29 cellular contexts compared by ENCODE assay signal in genomic region chr4:87333267-87333666, GRCh38. TPM values are rescaled to one million over a fixed set of nuclear protein-coding genes. Genes with fewer than 3 reads are reported as not detected.
DNase-seq lines count a peak whose midpoint lies in the region; ATAC-seq, FAIRE-seq and TF ChIP-seq lines count a peak whose summit lies in the region.
"Had no signal": no experiment of that assay in that cellular context is flagged by ENCODE, and none has a peak within 500 bp of the region (broad histone marks: within the 10 kb centered on the region; RNA-seq: fewer than 3 reads in every experiment).

No MANE protein-coding gene starts in this region.

- in situ Hi-C loops in HepG2 (cut with HindIII; ENCODE audit: extremely low pct_ligation_motif_present, low pct_unique_long_range_greater_than_20kb) (no loop called here), K562 (cut with MboI) (no loop called here)

- TF ChIP-seq RAD21 in HepG2 (CRISPR knock-in tag; IDR thresholded peaks at IDR 0.05) (no peak), K562 (CRISPR knock-in tag; conservative IDR thresholded peaks at IDR 0.05 in 1 of 2, IDR thresholded peaks at IDR 0.05 in 1 of 2) (no peak)

- H3K9me3 ChIP-seq in HepG2 (ENCODE audit: low read length): peaks cover 20% of the 10 kb centered on the region
- H3K9me3 ChIP-seq in right lobe of liver: no peaks in the 10 kb centered on the region
- H3K9me3 ChIP-seq in K562 (replicated peaks; ENCODE audit: control insufficient read depth, insufficient read depth, low read depth, low read length): no peaks in the 10 kb centered on the region; the same call in 1 of the 2 replicates

- no peaks in the 10 kb centered on the region for H3K27me3 Mint-ChIP-seq in T-cell
- H3K27me3 Mint-ChIP-seq: B cell; CD4-positive, alpha-beta T cell had no signal

- no peak overlapping the region for H3K9ac ChIP-seq in HepG2 (ENCODE audit: insufficient read depth, low read depth, low read length)
- H3K9ac ChIP-seq in K562 (ENCODE audit: insufficient read depth in 1 of 2, low read depth in 2 of 2, low read length in 2 of 2): no peak overlapping the region
- H3K9ac ChIP-seq: BLaER1 treated with 17β-estradiol and CSF1 and Interleukin-3, amounts not matched to agents 10 nM and 100 nM had no signal

- no peak overlapping the region for H3K4me2 ChIP-seq in HepG2 (ENCODE audit: low read depth, low read length)
- no peak overlapping the region for H3K4me2 ChIP-seq in K562 (ENCODE audit: insufficient read depth, low read length)
- H3K4me2 ChIP-seq: A549; BLaER1 treated with 17β-estradiol and CSF1 and Interleukin-3, amounts not matched to agents 10 nM and 100 nM had no signal

- H3K9me3 Mint-ChIP-seq in T-cell: peaks cover 39 to 66% (median 43%) of the 10 kb centered on the region in 3 donors

- BruUV-seq in HepG2 (replicated peaks; lab: Mats Ljungman, UMichigan): no TSS peak
- no TSS peak for BruUV-seq in K562 (replicated peaks; lab: Mats Ljungman, UMichigan)

- no peak overlapping the region for H3K27ac Mint-ChIP-seq in T-cell
- H3K27ac Mint-ChIP-seq: B cell; CD4-positive, alpha-beta T cell; CD8-positive, alpha-beta T cell had no signal

- TF ChIP-seq POLR2A in HepG2 (IDR thresholded peaks at IDR 0.05; ENCODE audit: insufficient read depth in 1 of 2, low read depth in 2 of 2, low read length in 2 of 2) (no peak), right lobe of liver (IDR thresholded peaks at IDR 0.05) (no peak), K562 (conservative IDR thresholded peaks at IDR 0.05) (no peak; the same call in 1 of the 2 replicates)

- FAIRE-seq in HepG2 (lab: Jason Lieb, UNC) (no peak), K562 (lab: Jason Lieb, UNC) (no peak)
- FAIRE-seq: A549, D721Med, GM12878, GM12892, GM18507 had no signal

- CTCF ChIA-PET in HepG2 (lab: Yijun Ruan, JAX; ENCODE audit: low intra/inter-chr PET ratio, low total read pairs): no interaction called here
- CTCF ChIA-PET in K562 (lab: Yijun Ruan, JAX; ENCODE audit: low intra/inter-chr PET ratio): no interaction called here
- CTCF ChIA-PET in T-cell (lab: Charles Lee): no interaction called here

- H3K36me3 ChIP-seq in HepG2 (replicated peaks in 1 of 2; ENCODE audit: control insufficient read depth in 1 of 2, insufficient read depth in 2 of 2, low read length in 2 of 2) (peaks cover 5 to 31% of the 10 kb centered on the region in 2 experiments; a peak in 3 of 5 replicates), right lobe of liver (peaks cover 0 to 14% (median 8%) of the 10 kb centered on the region in 4 donors), K562 (ENCODE audit: control insufficient read depth, insufficient read depth, low read length) (peaks cover 22% of the 10 kb centered on the region; the same call in 2 of the 3 replicates)

- H3K4me3 Mint-ChIP-seq in T-cell: no peak overlapping the region
- H3K4me3 Mint-ChIP-seq: B cell; CD4-positive, alpha-beta T cell; CD8-positive, alpha-beta T cell had no signal

- no peaks in the 10 kb centered on the region for H3K27me3 ChIP-seq in HepG2 (ENCODE audit: control insufficient read depth in 1 of 2, insufficient read depth in 2 of 2, low read length in 2 of 2)
- no peaks in the 10 kb centered on the region for H3K27me3 ChIP-seq in right lobe of liver
- H3K27me3 ChIP-seq in K562 (ENCODE audit: control insufficient read depth in 2 of 2, insufficient read depth in 2 of 2, low read length in 2 of 2): no peaks in the 10 kb centered on the region
- H3K27me3 ChIP-seq: BLaER1 treated with 17β-estradiol and CSF1 and Interleukin-3, amounts not matched to agents 10 nM and 100 nM had no signal

- H3K27ac ChIP-seq in HepG2 (ENCODE audit: extremely low read length, insufficient read depth, low read length) (no peak overlapping the region), right lobe of liver (no peak overlapping the region), K562 (ENCODE audit: extremely low read depth, low read depth, low read length) (no peak overlapping the region)
- H3K27ac ChIP-seq: 22Rv1; A549; BLaER1 treated with 17β-estradiol and CSF1 and Interleukin-3, amounts not matched to agents 10 nM and 100 nM; C4-2B had no signal

- no peaks in the 10 kb centered on the region for H3K4me1 ChIP-seq in HepG2 (ENCODE audit: insufficient read depth, low read length)
- no peaks in the 10 kb centered on the region for H3K4me1 ChIP-seq in right lobe of liver
- H3K4me1 ChIP-seq in K562 (replicated peaks in 1 of 2; ENCODE audit: control insufficient read depth in 2 of 2, insufficient read depth in 2 of 2, low read length in 2 of 2): no peaks in the 10 kb centered on the region
- H3K4me1 ChIP-seq: A549; BLaER1 treated with 17β-estradiol and CSF1 and Interleukin-3, amounts not matched to agents 10 nM and 100 nM; Caco-2 had no signal

- POLR2A ChIA-PET in HepG2 (lab: Yijun Ruan, JAX) (no interaction called here), K562 (lab: Yijun Ruan, JAX) (interaction anchor here (0.6 kb wide), 2 partner anchors 1578 to 1792 kb away, joined by 4 read pairs; no protein-coding TSS in a partner anchor), T-cell (lab: Charles Lee) (no interaction called here)

- H4K20me1 ChIP-seq in HepG2 (ENCODE audit: insufficient read depth, low read length) (no peaks in the 10 kb centered on the region), K562 (replicated peaks; ENCODE audit: control insufficient read depth, insufficient read depth, low read length) (no peaks in the 10 kb centered on the region)
- H4K20me1 ChIP-seq: BLaER1 treated with 17β-estradiol and CSF1 and Interleukin-3, amounts not matched to agents 10 nM and 100 nM had no signal

- 100% methylated on average over 1 of the region's 1 CpG for WGBS in HepG2 (ENCODE audit: low lambda C conversion rate)
- 92% methylated on average over 1 of the region's 1 CpG for WGBS in right lobe of liver (ENCODE audit: insufficient coverage, low coverage, low lambda C conversion rate, missing lambda C conversion rate)
- WGBS in K562 (ENCODE audit: insufficient coverage, low coverage, missing lambda C conversion rate): 91% methylated on average over 1 of the region's 1 CpG

- H3K36me3 Mint-ChIP-seq in T-cell: peaks cover 48% of the 10 kb centered on the region

- TF ChIP-seq CTCF in HepG2 (CRISPR knock-in tag; IDR thresholded peaks at IDR 0.05) (no peak), right lobe of liver (IDR thresholded peaks at IDR 0.05) (no peak), K562 (IDR thresholded peaks at IDR 0.05 in 2 of 3, conservative IDR thresholded peaks at IDR 0.05 in 1 of 3; ENCODE audit: insufficient read depth in 2 of 3, low read depth in 1 of 3, low read length in 3 of 3) (no peak)

- TF ChIP-seq EP300 in HepG2 (IDR thresholded peaks at IDR 0.05; ENCODE audit: low read depth in 2 of 2, low read length in 2 of 2): no peak
- TF ChIP-seq EP300 in HepG2 (CRISPR knock-in tag; IDR thresholded peaks at IDR 0.05; ENCODE audit: borderline replicate concordance): no peak
- TF ChIP-seq EP300 in K562 (IDR thresholded peaks at IDR 0.05; ENCODE audit: low read length): no peak

- no peaks in the 10 kb centered on the region for H3K4me1 Mint-ChIP-seq in T-cell
- H3K4me1 Mint-ChIP-seq: B cell had no signal

- H3K9me1 ChIP-seq in K562 (ENCODE audit: control insufficient read depth, insufficient read depth, low read length): no peaks in the 10 kb centered on the region

- intact Hi-C loops in HepG2 (cut with micrococcal nuclease; ENCODE audit: unreplicated experiment) (no loop called here), right lobe of liver (cut with DNase I) (no loop called here), K562 (cut with micrococcal nuclease) (no loop called here)

- H3K4me3 ChIP-seq in HepG2 (replicated peaks in 1 of 3; ENCODE audit: insufficient read depth in 1 of 3, low read depth in 2 of 3, low read length in 3 of 3) (no peak overlapping the region), right lobe of liver (no peak overlapping the region), K562 (no peak overlapping the region)
- H3K4me3 ChIP-seq: A549, GM12878 had no signal

- DNase-seq in HepG2 (ENCODE audit: low spot score): no peak
- DNase-seq in right lobe of liver: no peak
- no peak for DNase-seq in K562 (ENCODE audit: extremely low read depth in 1 of 4, low spot score in 3 of 4)
- no peak for DNase-seq in T-cell
- no peak for DNase-seq in DMS 273 treated with DMSO at 0.1 percent for 48 hours (lab: John Stamatoyannopoulos, UW)
- DNase-seq: AML-193; Caco-2; Calu3; CD4-positive, alpha-beta T cell; CD8-positive, alpha-beta T cell; DMS153; DMS53; DMS79; DND-41; EL; GDM1 had no signal

- H3K79me2 ChIP-seq in HepG2 (ENCODE audit: insufficient read depth, low read length): no peaks in the 10 kb centered on the region
- H3K79me2 ChIP-seq in K562 (ENCODE audit: control insufficient read depth, insufficient read depth, low read length): no peaks in the 10 kb centered on the region

- no peak for ATAC-seq in HepG2
- no peak for ATAC-seq in right lobe of liver
- ATAC-seq in K562: no peak
- ATAC-seq in T-cell (replicated peaks in 1 of 4): no peak
- ATAC-seq: A549; CD8-positive, alpha-beta T cell; GM12878 had no signal

- H2AFZ ChIP-seq in HepG2 (ENCODE audit: low read length) (no peak overlapping the region), K562 (ENCODE audit: low read depth, low read length) (no peak overlapping the region)

RNA-seq across cellular contexts. Expression of gene HSD17B13, which starts 10.6 kb away (rescaled TPM):
- total RNA-seq in HepG2 (2016; rRNA removed; fragmentation: Illumina TruSeq; extraction: Trizol) (0.04 TPM in 1 of 2 replicates, not detected in the other), right lobe of liver (100 to 1,000 TPM in 2 of 6 experiments, 10 to 100 TPM in 4; 27.1 to 181 (median 65.3) TPM), K562 (2014; rRNA removed) (0.05 and 0.08 TPM in 2 replicates), K562 (2014; rRNA removed; fragmentation: Illumina TruSeq; extraction: Trizol) (0.29 and 0.35 TPM in 2 replicates), K562 (2015; rRNA removed; fragmentation: Illumina TruSeq; extraction: Trizol) (0.15 and 0.29 TPM in 2 replicates), K562 (2021) (0.18 and 0.20 TPM in 2 replicates), T-cell (under 1 TPM; 0.23 to 0.86 (median 0.60) TPM)
- not detected in 2 replicates for total RNA-seq in HepG2 (2016; cell fraction: cytosol; rRNA removed; fragmentation: Illumina TruSeq; extraction: Trizol; ENCODE audit: low read depth)
- 0.07 and 0.11 TPM in 2 replicates for total RNA-seq in HepG2 (2016; cell fraction: insoluble cytoplasmic fraction; rRNA removed; fragmentation: Illumina TruSeq; extraction: Trizol)
- not detected in 2 replicates for total RNA-seq in HepG2 (2016; cell fraction: membrane; rRNA removed; fragmentation: Illumina TruSeq; extraction: Trizol)
- 0.16 and 0.34 TPM in 2 replicates for total RNA-seq in HepG2 (2016; cell fraction: nucleus; rRNA removed; fragmentation: Illumina TruSeq; extraction: Trizol)
- polyA plus RNA-seq in HepG2 (2011; rRNA removed) (0.15 and 0.27 TPM in 2 replicates), K562 (2011; rRNA removed) (0.36 and 0.57 TPM in 2 replicates), K562 (2014; fragmentation: Illumina TruSeq; extraction: Trizol) (0.14 and 0.31 TPM in 2 replicates), K562 (2014; fragmentation: Nextera tagmentation; extraction: Ambion mirVana) (under 1 TPM; 0.10 to 0.14 TPM), K562 (2014; rRNA removed) (0.22 and 0.33 TPM in 2 replicates)
- 0.13 TPM in 2 replicates for polyA plus RNA-seq in HepG2 (2011; cell fraction: cytosol; rRNA removed)
- polyA plus RNA-seq in HepG2 (2011; cell fraction: nucleus; rRNA removed): 0.32 and 0.40 TPM in 2 replicates
- 0.59 and 1.4 TPM in 2 replicates for polyA plus RNA-seq in HepG2 (2012)
- 0.06 TPM in 1 of 2 replicates, not detected in the other for polyA plus RNA-seq in HepG2 (2016; cell fraction: cytosol; fragmentation: Illumina TruSeq; extraction: Trizol; ENCODE audit: low read depth)
- not detected in 2 replicates for polyA plus RNA-seq in HepG2 (2016; cell fraction: insoluble cytoplasmic fraction; fragmentation: Illumina TruSeq; extraction: Trizol; ENCODE audit: low read depth)
- not detected in 2 replicates for polyA plus RNA-seq in HepG2 (2016; cell fraction: membrane; fragmentation: Illumina TruSeq; extraction: Trizol; ENCODE audit: low read depth)
- polyA plus RNA-seq in HepG2 (2016; cell fraction: nucleus; fragmentation: Illumina TruSeq; extraction: Trizol; ENCODE audit: insufficient read depth, low read depth): 0.53 and 0.68 TPM in 2 replicates
- 0.07 TPM in 1 of 2 replicates, not detected in the other for polyA minus RNA-seq in HepG2 (2011; rRNA and poly(A)+ RNA removed; ENCODE audit: low replicate concordance)
- polyA minus RNA-seq in HepG2 (2011; cell fraction: cytosol; rRNA and poly(A)+ RNA removed): not detected in 2 replicates
- 0.37 and 0.52 TPM in 2 replicates for polyA minus RNA-seq in HepG2 (2011; cell fraction: nucleus; rRNA and poly(A)+ RNA removed)
- total RNA-seq in K562 (2011; cell fraction: chromatin; rRNA removed; ENCODE audit: low replicate concordance): 0.30 and 0.99 TPM in 2 replicates
- total RNA-seq in K562 (2011; cell fraction: nucleolus; rRNA removed): 0.17 and 0.26 TPM in 2 replicates
- total RNA-seq in K562 (2011; cell fraction: nucleoplasm; rRNA removed): 0.73 and 0.76 TPM in 2 replicates
- 0.06 and 0.22 TPM in 2 replicates for polyA plus RNA-seq in K562 (2011; cell fraction: cytosol; rRNA removed)
- 0.26 and 0.58 TPM in 2 replicates for polyA plus RNA-seq in K562 (2011; cell fraction: nucleus; rRNA removed)
- 0.07 and 0.19 TPM in 2 replicates for polyA plus RNA-seq in K562 (2012)
- polyA minus RNA-seq in K562 (2011; rRNA and poly(A)+ RNA removed): 0.49 and 0.60 TPM in 2 replicates
- polyA minus RNA-seq in K562 (2011; cell fraction: cytosol; rRNA and poly(A)+ RNA removed): not detected in 2 replicates
- 0.27 and 0.33 TPM in 2 replicates for polyA minus RNA-seq in K562 (2011; cell fraction: nucleus; rRNA and poly(A)+ RNA removed)
- total RNA-seq: A172, Calu3, Daoy, G401 had no signal
- polyA plus RNA-seq: BJ had no signal

RNA-seq across cellular contexts. Expression of gene HSD17B11, which starts 57.7 kb away (rescaled TPM):
- total RNA-seq in HepG2 (2016; rRNA removed; fragmentation: Illumina TruSeq; extraction: Trizol): 120 and 158 TPM in 2 replicates
- 37.4 and 46.0 TPM in 2 replicates for total RNA-seq in HepG2 (2016; cell fraction: cytosol; rRNA removed; fragmentation: Illumina TruSeq; extraction: Trizol; ENCODE audit: low read depth)
- 110 and 160 TPM in 2 replicates for total RNA-seq in HepG2 (2016; cell fraction: insoluble cytoplasmic fraction; rRNA removed; fragmentation: Illumina TruSeq; extraction: Trizol)
- 80.0 and 109 TPM in 2 replicates for total RNA-seq in HepG2 (2016; cell fraction: membrane; rRNA removed; fragmentation: Illumina TruSeq; extraction: Trizol)
- 123 and 135 TPM in 2 replicates for total RNA-seq in HepG2 (2016; cell fraction: nucleus; rRNA removed; fragmentation: Illumina TruSeq; extraction: Trizol)
- 99.1 and 121 TPM in 2 replicates for polyA plus RNA-seq in HepG2 (2011; rRNA removed)
- polyA plus RNA-seq in HepG2 (2011; cell fraction: cytosol; rRNA removed): 45.0 and 85.9 TPM in 2 replicates
- 16.3 and 22.2 TPM in 2 replicates for polyA plus RNA-seq in HepG2 (2011; cell fraction: nucleus; rRNA removed)
- 185 and 257 TPM in 2 replicates for polyA plus RNA-seq in HepG2 (2012)
- polyA plus RNA-seq in HepG2 (2016; cell fraction: cytosol; fragmentation: Illumina TruSeq; extraction: Trizol; ENCODE audit: low read depth): 40.7 and 42.3 TPM in 2 replicates
- polyA plus RNA-seq in HepG2 (2016; cell fraction: insoluble cytoplasmic fraction; fragmentation: Illumina TruSeq; extraction: Trizol; ENCODE audit: low read depth): 99.3 and 110 TPM in 2 replicates
- polyA plus RNA-seq in HepG2 (2016; cell fraction: membrane; fragmentation: Illumina TruSeq; extraction: Trizol; ENCODE audit: low read depth): 66.9 and 69.9 TPM in 2 replicates
- 168 and 180 TPM in 2 replicates for polyA plus RNA-seq in HepG2 (2016; cell fraction: nucleus; fragmentation: Illumina TruSeq; extraction: Trizol; ENCODE audit: insufficient read depth, low read depth)
- polyA minus RNA-seq in HepG2 (2011; rRNA and poly(A)+ RNA removed; ENCODE audit: low replicate concordance): 14.6 and 50.4 TPM in 2 replicates
- polyA minus RNA-seq in HepG2 (2011; cell fraction: cytosol; rRNA and poly(A)+ RNA removed): 52.1 and 76.8 TPM in 2 replicates
- 62.1 and 76.0 TPM in 2 replicates for polyA minus RNA-seq in HepG2 (2011; cell fraction: nucleus; rRNA and poly(A)+ RNA removed)
- 100 to 1,000 TPM in 5 of 6 experiments, 10 to 100 TPM in 1; 36.1 to 170 (median 127) TPM for total RNA-seq in right lobe of liver
- 35.2 and 71.1 TPM in 2 replicates for total RNA-seq in K562 (2011; cell fraction: chromatin; rRNA removed; ENCODE audit: low replicate concordance)
- total RNA-seq in K562 (2011; cell fraction: nucleolus; rRNA removed): 36.2 and 41.8 TPM in 2 replicates
- 54.8 and 73.6 TPM in 2 replicates for total RNA-seq in K562 (2011; cell fraction: nucleoplasm; rRNA removed)
- 26.0 and 33.6 TPM in 2 replicates for total RNA-seq in K562 (2014; rRNA removed)
- 81.0 and 99.3 TPM in 2 replicates for total RNA-seq in K562 (2014; rRNA removed; fragmentation: Illumina TruSeq; extraction: Trizol)
- 60.8 and 73.9 TPM in 2 replicates for total RNA-seq in K562 (2015; rRNA removed; fragmentation: Illumina TruSeq; extraction: Trizol)
- 55.8 and 59.4 TPM in 2 replicates for total RNA-seq in K562 (2021)
- polyA plus RNA-seq in K562 (2011; rRNA removed): 67.3 and 83.7 TPM in 2 replicates
- 11.5 and 32.5 TPM in 2 replicates for polyA plus RNA-seq in K562 (2011; cell fraction: cytosol; rRNA removed)
- 13.2 and 28.9 TPM in 2 replicates for polyA plus RNA-seq in K562 (2011; cell fraction: nucleus; rRNA removed)
- 44.3 and 122 TPM in 2 replicates for polyA plus RNA-seq in K562 (2012)
- polyA plus RNA-seq in K562 (2014; fragmentation: Illumina TruSeq; extraction: Trizol): 64.0 and 85.1 TPM in 2 replicates
- 100 to 1,000 TPM; 106 to 108 TPM for polyA plus RNA-seq in K562 (2014; fragmentation: Nextera tagmentation; extraction: Ambion mirVana)
- polyA plus RNA-seq in K562 (2014; rRNA removed): 43.2 and 52.0 TPM in 2 replicates
- polyA minus RNA-seq in K562 (2011; rRNA and poly(A)+ RNA removed): 93.5 and 98.2 TPM in 2 replicates
- polyA minus RNA-seq in K562 (2011; cell fraction: cytosol; rRNA and poly(A)+ RNA removed): 14.4 and 21.4 TPM in 2 replicates
- 10.2 and 25.2 TPM in 2 replicates for polyA minus RNA-seq in K562 (2011; cell fraction: nucleus; rRNA and poly(A)+ RNA removed)
- 10 to 100 TPM; 38.0 to 57.7 (median 51.2) TPM for total RNA-seq in T-cell

Comparison
In these comparisons a context has a peak if more than half of its experiments do, and no peak if none do; other contexts are left out.
1. RNA of gene HSD17B13, which starts 10.6 kb away (total RNA-seq): 27.1 to 181 TPM in right lobe of liver; 0.23 to 0.86 TPM in T-cell, 0.05 to 0.99 TPM in K562 and 0.04 to 0.34 TPM in HepG2; every median in the first group is over 10 times any median in the second.
2. Of the 241 proteins assayed by ChIP-seq in both HepG2 and K562: peak only in HepG2: none; only in K562: none; in both: ZFP1; in neither: 240.